Comparison of ENCODE assay signal across 14 cellular contexts in the genomic region with DNA sequence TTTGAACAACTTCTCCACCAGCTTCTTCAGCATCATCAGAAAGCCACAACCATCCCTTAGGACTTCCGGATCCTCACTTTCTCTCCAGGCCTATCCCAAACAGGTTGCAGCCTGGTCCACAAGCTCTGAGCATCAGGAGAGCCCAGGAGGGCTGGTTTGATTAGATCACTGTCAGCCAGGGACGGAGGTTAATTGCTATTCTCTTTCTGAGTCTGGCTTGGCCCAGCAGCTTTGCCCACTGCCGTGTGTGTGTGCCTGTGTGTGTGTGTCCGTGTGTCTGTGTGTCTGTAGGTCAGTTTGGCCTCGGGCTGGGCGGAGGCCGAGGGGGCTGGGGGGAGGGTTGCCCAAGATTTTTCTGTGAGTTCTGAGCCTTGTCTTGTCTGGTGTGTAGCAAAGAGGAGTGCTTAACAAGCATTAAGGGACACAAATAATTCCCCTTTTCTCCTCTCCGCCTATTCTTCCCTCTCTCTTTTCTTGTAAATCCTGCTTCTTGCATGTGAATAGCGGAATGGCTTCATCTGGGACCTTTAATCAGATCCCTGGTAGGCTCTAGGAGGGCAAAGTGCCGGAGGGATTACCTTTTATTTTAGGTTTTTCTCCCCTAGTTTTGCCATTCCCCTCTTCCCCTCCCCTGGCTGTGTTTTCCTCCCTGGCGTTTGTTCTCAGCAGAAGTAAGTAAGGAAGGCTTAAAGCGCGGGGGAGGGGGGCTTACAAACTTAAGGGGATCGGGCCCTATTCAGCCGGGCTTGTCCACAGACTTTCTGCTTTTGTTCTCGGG.
DNase-seq lines count a peak whose midpoint lies in the region; ATAC-seq and TF ChIP-seq lines count a peak whose summit lies in the region.
"Had no signal": no experiment of that assay in that cellular context is flagged by ENCODE, and none has a peak within 500 bp of the region (broad histone marks: within the 10 kb centered on the region; RNA-seq: fewer than 3 reads in every experiment).

No MANE protein-coding gene starts in this region.

- TF ChIP-seq CTCF in SK-N-SH (IDR thresholded peaks at IDR 0.05) = no peak

- peaks cover 26% of the 10 kb centered on the region for H3K27me3 ChIP-seq in SK-N-SH (ENCODE audit: insufficient read depth)
- peaks cover 26% of the 10 kb centered on the region for H3K27me3 ChIP-seq in ectodermal cell (ENCODE audit: control insufficient read depth, insufficient read depth, low read length, poor library complexity, severe bottlenecking)
- 0 out of 2 replicates have a peak, but pooled peaks cover 4% of the 10 kb centered on the region for H3K27me3 ChIP-seq in SJCRH30

- no peak overlapping the region for H2AFZ ChIP-seq in SK-N-SH (ENCODE audit: low read depth)

- H3K9me2 ChIP-seq in SK-N-SH = no peaks in the 10 kb centered on the region

- H3K4me1 ChIP-seq in SK-N-SH (ENCODE audit: control insufficient read depth in 1 of 2, insufficient read depth in 2 of 2, low read depth in 1 of 2, low read length in 1 of 2) (no peaks in the 10 kb centered on the region), ectodermal cell (ENCODE audit: control insufficient read depth, insufficient read depth, low read length) (peaks cover 24% of the 10 kb centered on the region), SJCRH30 (no peaks in the 10 kb centered on the region)

- no peaks in the 10 kb centered on the region for H4K20me1 ChIP-seq in SK-N-SH (ENCODE audit: insufficient read depth)

- TF ChIP-seq RAD21 in SK-N-SH (IDR thresholded peaks at IDR 0.05; ENCODE audit: low read length) = no peak

- WGBS in SK-N-SH (ENCODE audit: low lambda C conversion rate) = 14% methylated on average over 16 of the region's 16 CpGs
- WGBS in ectodermal cell, 2 experiments = 4% methylated on average over 15 to 16 of the region's 16 CpGs

- no peak for TF ChIP-seq EP300 in SK-N-SH (IDR thresholded peaks at IDR 0.05; ENCODE audit: borderline replicate concordance in 1 of 2, low read depth in 1 of 2, low read length in 1 of 2)

- no peaks in the 10 kb centered on the region for H3K9me3 ChIP-seq in SK-N-SH
- no peaks in the 10 kb centered on the region for H3K9me3 ChIP-seq in ectodermal cell (ENCODE audit: control insufficient read depth, low read length)
- peaks cover 2% of the 10 kb centered on the region for H3K9me3 ChIP-seq in iPS-18c (ENCODE audit: control insufficient read depth, insufficient read depth, low read length)
- no peaks in the 10 kb centered on the region for H3K9me3 ChIP-seq in SJCRH30 (replicated peaks)

- DNase-seq in SK-N-SH (peak; percentile 30), OCI-M1 (lab: John Stamatoyannopoulos, UW) (no peak), SJCRH30 (no peak), left cardiac atrium (no peak), NCI-H510A treated with DMSO at 0.1 percent for 48 hours (lab: John Stamatoyannopoulos, UW) (no peak)
- DNase-seq: C1 segment of cervical spinal cord, NCI-H1436 treated with DMSO at 0.1 percent for 48 hours, NCI-H345, NCI-H748 treated with DMSO at 0.1 percent for 48 hours, SHP77 treated with DMSO at 0.1 percent for 48 hours had no signal

- ATAC-seq in SK-N-SH treated with all-trans-retinoic acid at 6 μM for 48 hours = no peak
- ATAC-seq in left cardiac atrium = no peak
- ATAC-seq: K562 had no signal

- H3K4me3 ChIP-seq in SK-N-SH (ENCODE audit: low read depth in 2 of 2, low read length in 1 of 2) = no peak overlapping the region
- peak overlapping the region; percentile 22 for H3K4me3 ChIP-seq in ectodermal cell (ENCODE audit: insufficient read depth, low read depth, low read length)
- H3K4me3 ChIP-seq in iPS-18c (ENCODE audit: insufficient read depth, low read depth, low read length) = peak overlapping the region; percentile 49; the same call in 1 of the 2 replicates
- H3K4me3 ChIP-seq in SJCRH30 = no peak overlapping the region
- H3K4me3 ChIP-seq: K562 had no signal

- H3K27ac ChIP-seq in SK-N-SH (ENCODE audit: low read depth in 2 of 2, low read length in 1 of 2) (no peak overlapping the region), ectodermal cell (ENCODE audit: insufficient read depth, low read depth, low read length, poor library complexity, severe bottlenecking) (peak overlapping the region; percentile 76), SJCRH30 (no peak overlapping the region)

- POLR2A ChIA-PET in SK-N-SH (lab: Yijun Ruan, JAX) = no interaction called here

- intact Hi-C loops in left cardiac atrium (cut with DNase I) = no loop called here

- no peaks in the 10 kb centered on the region for H3F3A ChIP-seq in SK-N-SH (replicated peaks; ENCODE audit: insufficient read depth)

- H3K36me3 ChIP-seq in SK-N-SH (replicated peaks in 1 of 2; ENCODE audit: control insufficient read depth in 1 of 2, insufficient read depth in 2 of 2, low read length in 1 of 2) (no peaks in the 10 kb centered on the region), ectodermal cell (ENCODE audit: control insufficient read depth, insufficient read depth, low read length) (no peaks in the 10 kb centered on the region), SJCRH30 (no peaks in the 10 kb centered on the region)

- CTCF ChIA-PET in SK-N-SH (lab: Yijun Ruan, JAX) = interaction anchor here (0.6 kb wide), 1 partner anchor 66 kb away, joined by 3 read pairs; no protein-coding TSS in a partner anchor

- H3K4me2 ChIP-seq in SK-N-SH = no peak overlapping the region

- H3K79me2 ChIP-seq in SK-N-SH (ENCODE audit: insufficient read depth) = no peaks in the 10 kb centered on the region

- H3K9ac ChIP-seq in SK-N-SH = no peak overlapping the region

TF ChIP-seq in SK-N-SH, 30 proteins besides CTCF, POLR2A, EP300 and RAD21 (continues in another document):
- TF ChIP-seq SIN3A (IDR thresholded peaks at IDR 0.05; ENCODE audit: borderline replicate concordance, low read depth, low read length) = no peak
- TF ChIP-seq CHD2 (IDR thresholded peaks at IDR 0.05; ENCODE audit: low read length, partially characterized antibody) = no peak
- TF ChIP-seq TAF1 (IDR thresholded peaks at IDR 0.05; ENCODE audit: borderline replicate concordance, low read depth, low read length) = no peak
- TF ChIP-seq FOSL2 (IDR thresholded peaks at IDR 0.05; ENCODE audit: borderline replicate concordance, low read depth) = no peak
- TF ChIP-seq, protein P1, sequence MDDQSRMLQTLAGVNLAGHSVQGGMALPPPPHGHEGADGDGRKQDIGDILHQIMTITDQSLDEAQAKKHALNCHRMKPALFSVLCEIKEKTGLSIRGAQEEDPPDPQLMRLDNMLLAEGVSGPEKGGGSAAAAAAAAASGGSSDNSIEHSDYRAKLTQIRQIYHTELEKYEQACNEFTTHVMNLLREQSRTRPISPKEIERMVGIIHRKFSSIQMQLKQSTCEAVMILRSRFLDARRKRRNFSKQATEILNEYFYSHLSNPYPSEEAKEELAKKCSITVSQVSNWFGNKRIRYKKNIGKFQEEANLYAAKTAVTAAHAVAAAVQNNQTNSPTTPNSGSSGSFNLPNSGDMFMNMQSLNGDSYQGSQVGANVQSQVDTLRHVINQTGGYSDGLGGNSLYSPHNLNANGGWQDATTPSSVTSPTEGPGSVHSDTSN (IDR thresholded peaks at IDR 0.05) = no peak
- TF ChIP-seq RFX5 (IDR thresholded peaks at IDR 0.05; ENCODE audit: low read length) = no peak

TF ChIP-seq in SK-N-SH treated with all-trans-retinoic acid at 6 μM for 48 hours, 23 proteins besides CTCF, POLR2A, EP300 and RAD21 (continues in another document):
- TF ChIP-seq, protein P2, sequence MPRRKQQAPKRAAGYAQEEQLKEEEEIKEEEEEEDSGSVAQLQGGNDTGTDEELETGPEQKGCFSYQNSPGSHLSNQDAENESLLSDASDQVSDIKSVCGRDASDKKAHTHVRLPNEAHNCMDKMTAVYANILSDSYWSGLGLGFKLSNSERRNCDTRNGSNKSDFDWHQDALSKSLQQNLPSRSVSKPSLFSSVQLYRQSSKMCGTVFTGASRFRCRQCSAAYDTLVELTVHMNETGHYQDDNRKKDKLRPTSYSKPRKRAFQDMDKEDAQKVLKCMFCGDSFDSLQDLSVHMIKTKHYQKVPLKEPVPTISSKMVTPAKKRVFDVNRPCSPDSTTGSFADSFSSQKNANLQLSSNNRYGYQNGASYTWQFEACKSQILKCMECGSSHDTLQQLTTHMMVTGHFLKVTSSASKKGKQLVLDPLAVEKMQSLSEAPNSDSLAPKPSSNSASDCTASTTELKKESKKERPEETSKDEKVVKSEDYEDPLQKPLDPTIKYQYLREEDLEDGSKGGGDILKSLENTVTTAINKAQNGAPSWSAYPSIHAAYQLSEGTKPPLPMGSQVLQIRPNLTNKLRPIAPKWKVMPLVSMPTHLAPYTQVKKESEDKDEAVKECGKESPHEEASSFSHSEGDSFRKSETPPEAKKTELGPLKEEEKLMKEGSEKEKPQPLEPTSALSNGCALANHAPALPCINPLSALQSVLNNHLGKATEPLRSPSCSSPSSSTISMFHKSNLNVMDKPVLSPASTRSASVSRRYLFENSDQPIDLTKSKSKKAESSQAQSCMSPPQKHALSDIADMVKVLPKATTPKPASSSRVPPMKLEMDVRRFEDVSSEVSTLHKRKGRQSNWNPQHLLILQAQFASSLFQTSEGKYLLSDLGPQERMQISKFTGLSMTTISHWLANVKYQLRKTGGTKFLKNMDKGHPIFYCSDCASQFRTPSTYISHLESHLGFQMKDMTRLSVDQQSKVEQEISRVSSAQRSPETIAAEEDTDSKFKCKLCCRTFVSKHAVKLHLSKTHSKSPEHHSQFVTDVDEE (CRISPR knock-in tag; IDR thresholded peaks at IDR 0.05) = no peak
- TF ChIP-seq, protein P3, sequence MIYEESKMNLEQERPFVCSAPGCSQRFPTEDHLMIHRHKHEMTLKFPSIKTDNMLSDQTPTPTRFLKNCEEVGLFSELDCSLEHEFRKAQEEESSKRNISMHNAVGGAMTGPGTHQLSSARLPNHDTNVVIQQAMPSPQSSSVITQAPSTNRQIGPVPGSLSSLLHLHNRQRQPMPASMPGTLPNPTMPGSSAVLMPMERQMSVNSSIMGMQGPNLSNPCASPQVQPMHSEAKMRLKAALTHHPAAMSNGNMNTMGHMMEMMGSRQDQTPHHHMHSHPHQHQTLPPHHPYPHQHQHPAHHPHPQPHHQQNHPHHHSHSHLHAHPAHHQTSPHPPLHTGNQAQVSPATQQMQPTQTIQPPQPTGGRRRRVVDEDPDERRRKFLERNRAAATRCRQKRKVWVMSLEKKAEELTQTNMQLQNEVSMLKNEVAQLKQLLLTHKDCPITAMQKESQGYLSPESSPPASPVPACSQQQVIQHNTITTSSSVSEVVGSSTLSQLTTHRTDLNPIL (CRISPR knock-in tag; IDR thresholded peaks at IDR 0.05; ENCODE audit: low read depth) = no peak
- no peak for TF ChIP-seq ZNF565 (CRISPR knock-in tag; conservative IDR thresholded peaks at IDR 0.05; ENCODE audit: low read depth)

Comparison
In these comparisons a context has a peak if more than half of its experiments do, and no peak if none do; other contexts are left out.
1. H3K4me3 ChIP-seq: peak in ectodermal cell (single experiment) and iPS-18c (single experiment); none in SK-N-SH (0 of 2) and SJCRH30 (single experiment).